In genomic region chr20:33667245-33668086, GRCh38 we compare ENCODE assay signal across 8 cellular contexts. TPM values are rescaled to one million over a fixed set of nuclear protein-coding genes. Genes with fewer than 3 reads are reported as not detected.
DNase-seq lines count a peak whose midpoint lies in the region; ATAC-seq, FAIRE-seq and TF ChIP-seq lines count a peak whose summit lies in the region.

No MANE protein-coding gene starts in this region.

- H3K4me1 ChIP-seq in BE2C (peaks cover 5% of the 10 kb centered on the region), small intestine (ENCODE audit: control insufficient read depth in 2 of 2, insufficient read depth in 1 of 2, low read depth in 1 of 2, low read length in 1 of 2) (peaks cover 0 to 5% of the 10 kb centered on the region in 2 donors)

- no peak for FAIRE-seq in small intestine (lab: Jason Lieb, UNC)

- peak overlapping the region; percentile 9 for H3K27ac ChIP-seq in brain microvascular endothelial cell
- H3K27ac ChIP-seq in small intestine (ENCODE audit: low read depth in 1 of 2, low read length in 1 of 2), result peak overlapping the region; percentile 68 to 97

- 2 to 23% (median 8%) methylated on average over 73 to 94 of the region's 94 CpGs for WGBS in small intestine, 3 donors

- TF ChIP-seq CTCF in BE2C (IDR thresholded peaks at IDR 0.05; ENCODE audit: low read depth, low read length) (no peak), brain microvascular endothelial cell (IDR thresholded peaks at IDR 0.05; ENCODE audit: low read depth, low read length, missing control alignments) (no peak)

- peak; percentile 85 for DNase-seq in BE2C
- DNase-seq in T-helper 9 cell, result peak; percentile 29
- DNase-seq in brain microvascular endothelial cell, result peak; percentile 54
- DNase-seq in immature natural killer cell, result peak; percentile 75 to 80 (median 79)
- DNase-seq in small intestine, result peak; percentile 83
- no peak for DNase-seq in AG08395 (ENCODE audit: low spot score)

- peak overlapping the region; percentile 76 to 95 (median 79) for H3K4me3 Mint-ChIP-seq in immature natural killer cell

- peaks cover 38 to 45% of the 10 kb centered on the region in 2 donors for H3K4me1 Mint-ChIP-seq in immature natural killer cell

- H3K36me3 ChIP-seq in BE2C (peaks cover 23% of the 10 kb centered on the region), brain microvascular endothelial cell (replicated peaks) (no peaks in the 10 kb centered on the region), small intestine (ENCODE audit: control insufficient read depth in 2 of 2, insufficient read depth in 2 of 2, low read length in 2 of 2) (peaks cover 0 to 5% of the 10 kb centered on the region in 2 donors)

- peaks cover 5 to 10% (median 5%) of the 10 kb centered on the region in 3 donors for H3K27me3 Mint-ChIP-seq in immature natural killer cell (ENCODE audit: low read depth in 3 of 3)

- peak; percentile 32 for TF ChIP-seq POLR2A in GM19193 (IDR thresholded peaks at IDR 0.05; ENCODE audit: extremely low read depth, insufficient read depth, insufficient read length)

- no peaks in the 10 kb centered on the region for H3K9me3 ChIP-seq in BE2C
- H3K9me3 ChIP-seq in small intestine (ENCODE audit: control insufficient read depth, low read depth), result no peaks in the 10 kb centered on the region

- H3K9me3 Mint-ChIP-seq in immature natural killer cell, result no peaks in the 10 kb centered on the region

- H3K27me3 ChIP-seq in BE2C (no peaks in the 10 kb centered on the region), brain microvascular endothelial cell (replicated peaks) (no peaks in the 10 kb centered on the region), small intestine (ENCODE audit: control insufficient read depth in 2 of 2, insufficient read depth in 2 of 2, low read length in 2 of 2) (no peaks in the 10 kb centered on the region)

- in situ Hi-C loops in brain microvascular endothelial cell (cut with HindIII; ENCODE audit: low pct_ligation_motif_present, low sequenced_read_pairs), result no loop called here

- peak overlapping the region in 4 of 6 donors; percentile 40 to 78 (median 72) for H3K27ac Mint-ChIP-seq in immature natural killer cell

- peak overlapping the region; percentile 46 for H3K4me3 ChIP-seq in BE2C (ENCODE audit: low read depth, low read length)
- peak overlapping the region; percentile 57 for H3K4me3 ChIP-seq in brain microvascular endothelial cell (ENCODE audit: low read depth, low read length)
- H3K4me3 ChIP-seq in small intestine (ENCODE audit: low read depth in 1 of 2, low read length in 2 of 2), result peak overlapping the region; percentile 52 to 58

- no peaks in the 10 kb centered on the region for H3K36me3 Mint-ChIP-seq in immature natural killer cell

- ATAC-seq in HG03520 (IDR thresholded peaks at IDR 0.05; ENCODE audit: unreplicated experiment), result peak; percentile 7

RNA-seq across cellular contexts. Expression of gene ACTL10, which starts 0.7 kb away (rescaled TPM):
- 4.3 TPM for polyA plus RNA-seq in BE2C (2012; ENCODE audit: insufficient read depth, insufficient read length, low read depth)
- polyA plus RNA-seq in immature natural killer cell (1 to 10 TPM; 3.4 to 7.0 (median 3.9) TPM), small intestine (1 to 10 TPM in 2 of 3 donors, under 1 TPM in 1; 0.89 to 5.4 (median 1.6) TPM)

RNA-seq across cellular contexts. Expression of gene C20orf144, which starts 5.3 kb away (rescaled TPM):
- 0.57 TPM for polyA plus RNA-seq in BE2C (2012; ENCODE audit: insufficient read depth, insufficient read length, low read depth)
- polyA plus RNA-seq in immature natural killer cell (under 1 TPM in 2 of 3 donors, not detected in 1; 0.13 to 0.22 TPM), small intestine (under 1 TPM in 1 of 3 donors, not detected in 2; 0.07 TPM)

RNA-seq across cellular contexts. Expression of gene NECAB3, which starts 6.8 kb away (rescaled TPM):
- 39.5 TPM for polyA plus RNA-seq in BE2C (2012; ENCODE audit: insufficient read depth, insufficient read length, low read depth)
- 1 to 10 TPM; 2.5 to 3.8 (median 2.9) TPM for polyA plus RNA-seq in immature natural killer cell
- polyA plus RNA-seq in small intestine, result 10 to 100 TPM; 30.6 to 54.8 (median 53.8) TPM

RNA-seq across cellular contexts. Expression of gene E2F1, which starts 18.7 kb away (rescaled TPM):
- polyA plus RNA-seq in BE2C (2012; ENCODE audit: insufficient read depth, insufficient read length, low read depth), result 18.2 TPM
- polyA plus RNA-seq in immature natural killer cell, result 1 to 10 TPM; 1.5 to 2.5 (median 1.8) TPM
- polyA plus RNA-seq in small intestine, result 10 to 100 TPM in 1 of 3 donors, 1 to 10 TPM in 2; 2.2 to 10.9 (median 2.5) TPM

RNA-seq across cellular contexts. Expression of gene PXMP4, which starts 52.6 kb away (rescaled TPM):
- 12.9 TPM for polyA plus RNA-seq in BE2C (2012; ENCODE audit: insufficient read depth, insufficient read length, low read depth)
- 10 to 100 TPM in 2 of 3 donors, 1 to 10 TPM in 1; 6.8 to 16.6 (median 14.1) TPM for polyA plus RNA-seq in immature natural killer cell
- 1 to 10 TPM; 5.4 to 8.7 (median 7.2) TPM for polyA plus RNA-seq in small intestine

Comparison
In these comparisons a context has a peak if more than half of its experiments do, and no peak if none do; other contexts are left out.
1. RNA of gene NECAB3, which starts 6.8 kb away (polyA plus RNA-seq): 30.6 to 54.8 TPM in small intestine; 2.5 to 3.8 TPM in immature natural killer cell; every median in the first group is over 4 times any median in the second.
2. Peak in every context shown above with its lines, with median percentiles within 50 percentile points of each other: H3K4me3 ChIP-seq.